ENCODE assay signal across 13 cellular contexts in genomic region chr10:114195079-114195478, GRCh38. TPM values are rescaled to one million over a fixed set of nuclear protein-coding genes. Genes with fewer than 3 reads are reported as not detected.
A peak's percentile ranks its signal among the peaks of the same experiment; 100 is the strongest.
DNase-seq lines count a peak whose midpoint lies in the region; ATAC-seq, FAIRE-seq and TF ChIP-seq lines count a peak whose summit lies in the region.
"Had no signal": no experiment of that assay in that cellular context is flagged by ENCODE, and none has a peak within 500 bp of the region (broad histone marks: within the 10 kb centered on the region; RNA-seq: fewer than 3 reads in every experiment).

No MANE protein-coding gene starts in this region.

- in situ Hi-C loops in HAP-1 (cut with MboI; ENCODE audit: low sequenced_read_pairs) = no loop called here

- H3K27me3 ChIP-seq in HAP-1 (ENCODE audit: low read depth) (no peaks in the 10 kb centered on the region; the same call in 1 of the 2 replicates), SJCRH30 (no peaks in the 10 kb centered on the region)

- H3K4me1 ChIP-seq in kidney (ENCODE audit: control insufficient read depth in 1 of 2, insufficient read depth in 1 of 2, low read depth in 1 of 2, low read length in 2 of 2) (no peaks in the 10 kb centered on the region), HAP-1 (no peaks in the 10 kb centered on the region), SJCRH30 (no peaks in the 10 kb centered on the region)

- no peak overlapping the region for H3K27ac Mint-ChIP-seq in activated T-helper 17 cell treated with anti-CD3 and anti-CD28 coated beads, Interleukin-2, amount 50 U/mL, for 72 hours
- H3K27ac Mint-ChIP-seq in nephron progenitor cell = no peak overlapping the region
- H3K27ac Mint-ChIP-seq: CD4-positive, CD25-positive, alpha-beta regulatory T cell; endodermal cell; stimulated activated memory B cell treated with anti-CD40 and anti-IgM and Interleukin-4, amounts not matched to agents 10 μg/mL and 1 μg/mL and 100 μg/mL, for 72 hours had no signal

- intact Hi-C loops in kidney (cut with DNase I) = no loop called here

- H3K4me3 Mint-ChIP-seq in activated T-helper 17 cell treated with anti-CD3 and anti-CD28 coated beads, Interleukin-2, amount 50 U/mL, for 72 hours = no peak overlapping the region
- H3K4me3 Mint-ChIP-seq in nephron progenitor cell = no peak overlapping the region
- H3K4me3 Mint-ChIP-seq: endodermal cell; stimulated activated memory B cell treated with anti-CD40 and anti-IgM and Interleukin-4, amounts not matched to agents 10 μg/mL and 1 μg/mL and 100 μg/mL, for 72 hours had no signal

- H3K36me3 ChIP-seq in kidney (ENCODE audit: control insufficient read depth in 1 of 2, insufficient read depth in 2 of 2, low read length in 2 of 2) (no peaks in the 10 kb centered on the region), HAP-1 (replicated peaks) (no peaks in the 10 kb centered on the region), SJCRH30 (no peaks in the 10 kb centered on the region)

- no peaks in the 10 kb centered on the region for H3K9me3 ChIP-seq in kidney (ENCODE audit: control insufficient read depth in 1 of 2, low read length in 2 of 2)
- H3K9me3 ChIP-seq in HAP-1 = no peaks in the 10 kb centered on the region
- H3K9me3 ChIP-seq in SJCRH30 (replicated peaks) = no peaks in the 10 kb centered on the region

- H3K27ac ChIP-seq in kidney (ENCODE audit: low read depth in 2 of 2, low read length in 2 of 2) (no peak overlapping the region), SJCRH30 (no peak overlapping the region)

- no peaks in the 10 kb centered on the region for H3K4me1 Mint-ChIP-seq in activated T-helper 17 cell treated with anti-CD3 and anti-CD28 coated beads, Interleukin-2, amount 50 U/mL, for 72 hours
- no peaks in the 10 kb centered on the region for H3K4me1 Mint-ChIP-seq in nephron progenitor cell
- H3K4me1 Mint-ChIP-seq: endodermal cell; stimulated activated memory B cell treated with anti-CD40 and anti-IgM and Interleukin-4, amounts not matched to agents 10 μg/mL and 1 μg/mL and 100 μg/mL, for 72 hours had no signal

- H3K9me3 Mint-ChIP-seq in activated T-helper 17 cell treated with anti-CD3 and anti-CD28 coated beads, Interleukin-2, amount 50 U/mL, for 72 hours = no peaks in the 10 kb centered on the region
- no peaks in the 10 kb centered on the region for H3K9me3 Mint-ChIP-seq in nephron progenitor cell
- H3K9me3 Mint-ChIP-seq: CD4-positive, CD25-positive, alpha-beta regulatory T cell; endodermal cell; stimulated activated memory B cell treated with anti-CD40 and anti-IgM and Interleukin-4, amounts not matched to agents 10 μg/mL and 1 μg/mL and 100 μg/mL, for 72 hours had no signal

- no peak overlapping the region for H3K9ac ChIP-seq in kidney (ENCODE audit: low read length in 2 of 2)

- DNase-seq in kidney (no peak), HAP-1 (ENCODE audit: low spot score in 2 of 2) (no peak), SJCRH30 (no peak), nephron progenitor cell (no peak)
- DNase-seq: activated CD4-positive, alpha-beta T cell treated with anti-CD3 and anti-CD28 coated beads, Interleukin-2, amount 50 U/mL, for 4 hours; endodermal cell; NCI-H510A treated with DMSO at 0.1 percent for 48 hours had no signal

- H3K36me3 Mint-ChIP-seq in activated T-helper 17 cell treated with anti-CD3 and anti-CD28 coated beads, Interleukin-2, amount 50 U/mL, for 72 hours (ENCODE audit: low read depth) = no peaks in the 10 kb centered on the region
- H3K36me3 Mint-ChIP-seq in nephron progenitor cell (ENCODE audit: low read depth) = no peaks in the 10 kb centered on the region
- H3K36me3 Mint-ChIP-seq: CD4-positive, CD25-positive, alpha-beta regulatory T cell; stimulated activated memory B cell treated with anti-CD40 and anti-IgM and Interleukin-4, amounts not matched to agents 10 μg/mL and 1 μg/mL and 100 μg/mL, for 72 hours had no signal

- ATAC-seq in GM18861 (IDR thresholded peaks at IDR 0.05; ENCODE audit: unreplicated experiment) (peak; percentile 94), GM21528 (IDR thresholded peaks at IDR 0.05; ENCODE audit: low FRiP score, unreplicated experiment) (peak; percentile 85), HG03139 (IDR thresholded peaks at IDR 0.05; ENCODE audit: unreplicated experiment) (peak; percentile 93)
- peak; percentile 61 for ATAC-seq in activated T-helper 17 cell treated with anti-CD3 and anti-CD28 coated beads, Interleukin-2, amount 50 U/mL, for 72 hours (replicated peaks)
- ATAC-seq: stimulated activated memory B cell treated with anti-CD40 and anti-IgM and Interleukin-4, amounts not matched to agents 10 μg/mL and 1 μg/mL and 100 μg/mL, for 72 hours had no signal

- H3K4me3 ChIP-seq in kidney (ENCODE audit: low read length in 2 of 2) (no peak overlapping the region), HAP-1 (no peak overlapping the region), SJCRH30 (no peak overlapping the region)

- TF ChIP-seq CTCF in kidney (IDR thresholded peaks at IDR 0.05; ENCODE audit: borderline replicate concordance, extremely low read depth, insufficient read depth) (no peak), nephron progenitor cell (IDR thresholded peaks at IDR 0.05) (no peak)

- H3K27me3 Mint-ChIP-seq in activated T-helper 17 cell treated with anti-CD3 and anti-CD28 coated beads, Interleukin-2, amount 50 U/mL, for 72 hours = peaks cover 24% of the 10 kb centered on the region
- peaks cover 10% of the 10 kb centered on the region for H3K27me3 Mint-ChIP-seq in nephron progenitor cell (ENCODE audit: low read depth, poor library complexity)

- FAIRE-seq in kidney (lab: Jason Lieb, UNC) = no peak

RNA-seq across cellular contexts. Expression of gene TDRD1, which starts 15.9 kb away (rescaled TPM):
- under 1 TPM; 0.09 to 0.48 TPM for total RNA-seq in activated T-helper 17 cell treated with anti-CD3 and anti-CD28 coated beads, Interleukin-2, amount 50 U/mL, for 72 hours
- total RNA-seq in kidney = 0.88 TPM
- polyA plus RNA-seq in kidney (ENCODE audit: insufficient read depth, low read depth, low replicate concordance) = not detected
- 0.61 TPM in 2 replicates for total RNA-seq in SJCRH30 (2014; rRNA removed; shearing (Covaris generic))
- total RNA-seq: CD4-positive, CD25-positive, alpha-beta regulatory T cell had no signal

RNA-seq across cellular contexts. Expression of gene CCDC186, which starts 21.1 kb away (rescaled TPM):
- total RNA-seq in activated T-helper 17 cell treated with anti-CD3 and anti-CD28 coated beads, Interleukin-2, amount 50 U/mL, for 72 hours = 10 to 100 TPM; 10.8 to 14.8 TPM
- total RNA-seq in kidney = 34.2 TPM
- polyA plus RNA-seq in kidney (ENCODE audit: insufficient read depth, low read depth, low replicate concordance) = 4.7 TPM
- 10.7 and 11.4 TPM in 2 replicates for total RNA-seq in SJCRH30 (2014; rRNA removed; shearing (Covaris generic))

RNA-seq across cellular contexts. Expression of gene VWA2, which starts 44.0 kb away (rescaled TPM):
- total RNA-seq in activated T-helper 17 cell treated with anti-CD3 and anti-CD28 coated beads, Interleukin-2, amount 50 U/mL, for 72 hours = not detected
- total RNA-seq in kidney = 6.5 TPM
- 0.17 TPM for polyA plus RNA-seq in kidney (ENCODE audit: insufficient read depth, low read depth, low replicate concordance)
- total RNA-seq in SJCRH30 (2014; rRNA removed; shearing (Covaris generic)) = not detected in 2 replicates
- polyA plus RNA-seq: CD4-positive, CD25-positive, alpha-beta regulatory T cell had no signal
